Comparison of ENCODE assay signal across 19 cellular contexts in the genomic region with DNA sequence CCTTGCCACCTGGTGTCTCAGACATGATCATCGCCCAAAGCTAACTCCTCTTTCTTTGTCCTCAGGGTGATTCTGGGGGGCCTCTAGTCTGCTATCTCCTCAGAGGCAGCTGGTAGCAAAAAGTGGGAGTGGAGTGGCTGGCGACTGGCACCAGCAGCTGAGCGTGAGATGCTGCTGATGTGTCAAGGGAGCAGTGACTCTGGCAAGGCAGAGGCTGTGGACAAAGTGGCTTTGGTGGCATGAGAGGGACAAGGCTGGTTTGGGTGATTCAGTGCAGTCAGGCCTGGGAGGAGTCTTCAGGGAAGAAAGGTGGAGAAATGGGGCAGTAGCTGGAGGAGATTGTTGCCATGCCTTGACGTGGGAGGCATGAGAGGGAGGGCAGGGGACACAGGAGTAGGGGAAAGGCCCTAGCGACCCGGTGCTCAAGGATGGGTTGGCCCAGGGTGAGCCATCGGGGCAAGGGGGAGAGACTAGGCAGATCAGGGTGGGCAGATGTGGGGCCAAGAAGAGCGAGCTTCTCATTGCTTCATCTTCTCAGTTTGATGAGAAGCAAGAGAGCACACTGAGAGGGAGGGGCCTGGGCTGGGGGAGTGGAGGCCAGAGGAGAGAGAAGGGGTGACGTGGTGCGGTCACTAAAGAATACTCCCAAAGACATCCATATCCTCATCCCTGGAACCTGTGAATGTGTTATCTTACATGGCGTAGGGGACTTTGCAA.
"Had no signal": no experiment of that assay in that cellular context is flagged by ENCODE, and none has a peak within 500 bp of the region (broad histone marks: within the 10 kb centered on the region; RNA-seq: fewer than 3 reads in every experiment).

No MANE protein-coding gene starts in this region.

- H3K4me3 ChIP-seq: dorsolateral prefrontal cortex, heart right ventricle, ovary, smooth muscle cell, tibial artery, upper lobe of left lung, uterus had no signal

- H3K4me1 ChIP-seq: tibial artery, upper lobe of left lung, uterus had no signal

- H3K4me2 ChIP-seq: smooth muscle cell had no signal

- ATAC-seq: heart right ventricle; left lobe of liver; right cardiac atrium; stimulated activated naive CD8-positive, alpha-beta T cell treated with anti-CD3 and anti-CD28 coated beads, Interleukin-15, Interleukin-2, amounts not matched to agents 100 U/mL and 50 U/mL, for 24 hours had no signal

- DNase-seq: cortex of kidney; dorsolateral prefrontal cortex; effector CD8-positive, alpha-beta T cell; heart right ventricle; hypothalamus; kidney glomerular epithelial cell; mammary epithelial cell; naive B cell; nephron progenitor cell; ovary; right cardiac atrium; stimulated activated CD4-positive, alpha-beta T cell treated with anti-CD3 and anti-CD28 coated beads, Interleukin-2, amount 100 ng/mL, for 48 hours; stimulated activated naive CD8-positive, alpha-beta T cell treated with anti-CD3 and anti-CD28 coated beads, Interleukin-15, Interleukin-2, amounts not matched to agents 100 U/mL and 50 U/mL, for 24 hours; tibial artery; upper lobe of left lung; uterus had no signal

- H3K9me3 ChIP-seq: ovary, tibial artery, uterus had no signal

- H3K4me3 Mint-ChIP-seq: mesothelial cell of epicardium, nephron progenitor cell had no signal

- H3K36me3 ChIP-seq: heart right ventricle, ovary, tibial artery, upper lobe of left lung, uterus had no signal

- H3K27me3 ChIP-seq: dorsolateral prefrontal cortex, heart right ventricle, ovary, tibial artery, upper lobe of left lung, uterus had no signal

- H3K36me3 Mint-ChIP-seq: mesothelial cell of epicardium, naive B cell had no signal

- H3K4me1 Mint-ChIP-seq: mesothelial cell of epicardium, naive B cell had no signal

- H3K27ac Mint-ChIP-seq: mesothelial cell of epicardium, nephron progenitor cell had no signal

- H3K27ac ChIP-seq: heart right ventricle, ovary, tibial artery, upper lobe of left lung, uterus had no signal
